Comparison of ENCODE assay signal across 22 cellular contexts in the genomic region with DNA sequence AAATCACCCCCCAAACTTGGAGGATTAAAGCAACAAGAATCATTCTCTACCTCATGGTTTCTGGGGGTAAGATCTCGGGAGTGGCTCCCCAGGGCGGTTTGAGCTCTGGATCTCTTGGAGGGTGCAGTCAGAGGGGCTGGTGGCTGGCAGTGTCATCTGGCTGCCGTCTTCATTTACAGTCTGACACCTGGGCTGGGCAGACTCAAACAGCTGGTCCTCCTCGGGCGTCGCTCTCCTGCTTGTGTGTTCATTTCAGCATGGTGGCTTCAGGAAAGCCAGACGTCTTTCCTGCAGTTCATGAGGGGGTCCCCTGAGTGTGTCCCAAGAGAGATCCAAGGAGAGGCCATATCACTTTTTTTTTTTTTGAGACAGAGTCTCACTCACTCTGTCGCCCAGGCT.
DNase-seq lines count a peak whose midpoint lies in the region; ATAC-seq, FAIRE-seq and TF ChIP-seq lines count a peak whose summit lies in the region.
"Had no signal": no experiment of that assay in that cellular context is flagged by ENCODE, and none has a peak within 500 bp of the region (broad histone marks: within the 10 kb centered on the region; RNA-seq: fewer than 3 reads in every experiment).

No MANE protein-coding gene starts in this region.

- WGBS in mammary epithelial cell (ENCODE audit: low coverage, missing lambda C conversion rate) = 78% methylated on average over 8 of the region's 8 CpGs

- DNase-seq in NCI-H1694 treated with DMSO at 0.1 percent for 48 hours (lab: John Stamatoyannopoulos, UW) (peak; percentile 40), NCI-H1694 (lab: John Stamatoyannopoulos, UW) (no peak), NOMO-1 treated with DMSO at 0.1 percent for 48 hours (lab: John Stamatoyannopoulos, UW; ENCODE audit: unreplicated experiment) (peak; percentile 53), mammary epithelial cell (no peak), osteoblast (ENCODE audit: insufficient read length, low spot score, missing footprints) (no peak), H54 (ENCODE audit: insufficient read length, low spot score) (no peak)
- DNase-seq in activated CD4-positive, alpha-beta T cell treated with anti-CD3 and anti-CD28 coated beads for 48 hours = no peak
- DNase-seq: 8988T; activated CD8-positive, alpha-beta memory T cell treated with anti-CD3 and anti-CD28 coated beads, Interleukin-2, amount 10 ng/mL, durations not matched to agents 7 days and 5 days; activated effector memory CD4-positive, alpha-beta T cell treated with anti-CD3 and anti-CD28 coated beads, Interleukin-2, amount 50 U/mL, for 16 hours; CD4-positive, alpha-beta T cell; immature natural killer cell; KBM-7; NCI-H1436; NCI-H345; RPMI8226; stimulated activated naive CD8-positive, alpha-beta T cell treated with anti-CD3 and anti-CD28 coated beads, Interleukin-15, Interleukin-2, amounts not matched to agents 100 U/mL and 50 U/mL, for 24 hours; T-helper 2 cell; upper lobe of right lung had no signal

- dilution Hi-C loops in mammary epithelial cell (cut with HindIII; ENCODE audit: low sequenced_read_pairs) = no loop called here

- H3K27me3 ChIP-seq in mammary epithelial cell (ENCODE audit: insufficient read depth, low read length) (no peaks in the 10 kb centered on the region), osteoblast (ENCODE audit: insufficient read depth, low read length) (no peaks in the 10 kb centered on the region)
- H3K27me3 ChIP-seq: upper lobe of right lung had no signal

- H3K79me2 ChIP-seq in mammary epithelial cell (ENCODE audit: insufficient read depth, low read length) = no peaks in the 10 kb centered on the region
- H3K79me2 ChIP-seq in osteoblast (ENCODE audit: insufficient read depth, low read length) = no peaks in the 10 kb centered on the region

- H2AFZ ChIP-seq in mammary epithelial cell (ENCODE audit: low read depth, low read length) = peak overlapping the region; percentile 49
- H2AFZ ChIP-seq in osteoblast (ENCODE audit: low read length) = peak overlapping the region; percentile 64

- no TSS peak for BruUV-seq in mammary epithelial cell (replicated peaks; lab: Mats Ljungman, UMichigan)

- in situ Hi-C loops in mammary epithelial cell (cut with MboI; ENCODE audit: low sequenced_read_pairs in 2 of 2) = no loop called here

- H3K4me3 ChIP-seq in mammary epithelial cell (replicated peaks in 1 of 3; ENCODE audit: insufficient read depth in 1 of 3, low read depth in 2 of 3, low read length in 3 of 3) = no peak overlapping the region
- H3K4me3 ChIP-seq in osteoblast (ENCODE audit: insufficient read depth, low read length) = no peak overlapping the region
- H3K4me3 ChIP-seq: upper lobe of right lung had no signal

- peak overlapping the region; percentile 90 for H3K27ac ChIP-seq in mammary epithelial cell (ENCODE audit: insufficient read depth, low read depth, low read length)
- peak overlapping the region; percentile 40 for H3K27ac ChIP-seq in osteoblast (ENCODE audit: low read depth, low read length)
- H3K27ac ChIP-seq: upper lobe of right lung had no signal

- peak overlapping the region; percentile 25 for H3K9ac ChIP-seq in mammary epithelial cell (ENCODE audit: insufficient read depth, low read length)

- H3K4me1 ChIP-seq in mammary epithelial cell (ENCODE audit: insufficient read depth, low read length) (peaks cover 49% of the 10 kb centered on the region), osteoblast (ENCODE audit: insufficient read depth, low read length) (peaks cover 22% of the 10 kb centered on the region)

- H4K20me1 ChIP-seq in mammary epithelial cell (ENCODE audit: insufficient read depth, low read length) (no peaks in the 10 kb centered on the region), osteoblast (ENCODE audit: insufficient read depth, low read length) (no peaks in the 10 kb centered on the region)

- no peak for FAIRE-seq in H54 (lab: Jason Lieb, UNC)
- FAIRE-seq: colon had no signal

- H3K36me3 ChIP-seq in mammary epithelial cell (ENCODE audit: insufficient read depth, low read length) (no peaks in the 10 kb centered on the region), osteoblast (ENCODE audit: insufficient read depth, low read length) (no peaks in the 10 kb centered on the region)
- H3K36me3 ChIP-seq: upper lobe of right lung had no signal

- peak overlapping the region; percentile 58 for H3K4me2 ChIP-seq in mammary epithelial cell (ENCODE audit: insufficient read depth, low read depth, low read length)
- peak overlapping the region; percentile 8 for H3K4me2 ChIP-seq in osteoblast (ENCODE audit: insufficient read depth, low read length)

- H3K9me3 ChIP-seq in mammary epithelial cell (replicated peaks; ENCODE audit: insufficient read depth, low read length) = peaks cover 5% of the 10 kb centered on the region
- H3K9me3 ChIP-seq in osteoblast (ENCODE audit: low read depth, low read length) = peaks cover 5% of the 10 kb centered on the region
- H3K9me3 ChIP-seq: upper lobe of right lung had no signal

- TF ChIP-seq POLR2A in H54 (IDR thresholded peaks at IDR 0.05; ENCODE audit: low read depth, low read length) = no peak

- TF ChIP-seq CTCF in mammary epithelial cell (conservative IDR thresholded peaks at IDR 0.05 in 1 of 2, IDR thresholded peaks at IDR 0.05 in 1 of 2; ENCODE audit: extremely low read depth in 1 of 2, insufficient read depth in 1 of 2, low read depth in 1 of 2, low read length in 2 of 2) (no peak), osteoblast (IDR thresholded peaks at IDR 0.05; ENCODE audit: extremely low read depth, low read depth, low read length) (no peak)

- ATAC-seq in GM18858 (IDR thresholded peaks at IDR 0.05; ENCODE audit: unreplicated experiment) = no peak
- ATAC-seq: activated CD4-positive, CD25-positive, alpha-beta regulatory T cell treated with anti-CD3 and anti-CD28 coated beads, Interleukin-2, amount 50 U/mL, for 24 hours; activated CD8-positive, alpha-beta memory T cell treated with anti-CD3 and anti-CD28 coated beads, Interleukin-2, amount 10 ng/mL, durations not matched to agents 7 days and 5 days; stimulated activated naive CD8-positive, alpha-beta T cell treated with anti-CD3 and anti-CD28 coated beads, Interleukin-15, Interleukin-2, amounts not matched to agents 100 U/mL and 50 U/mL, for 24 hours had no signal

- intact Hi-C loops in mammary epithelial cell (cut with micrococcal nuclease) = loop anchor here (1.0 kb wide), 1 partner anchor 13 kb away; no protein-coding TSS in a partner anchor

- CTCF ChIA-PET in mammary epithelial cell (lab: Charles Lee; ENCODE audit: low non-redundant PET) = no interaction called here

Comparison
In these comparisons a context has a peak if more than half of its experiments do, and no peak if none do; other contexts are left out.
1. DNase-seq: peak in NCI-H1694 treated with DMSO at 0.1 percent for 48 hours (single experiment) and NOMO-1 treated with DMSO at 0.1 percent for 48 hours (single experiment); none in NCI-H1694 (single experiment), mammary epithelial cell (single experiment), osteoblast (single experiment), activated CD4-positive, alpha-beta T cell treated with anti-CD3 and anti-CD28 coated beads for 48 hours (single experiment) and H54 (single experiment).